Comparison of ENCODE assay signal across 9 cellular contexts in genomic region chr17:19579867-19580565, GRCh38. TPM values are rescaled to one million over a fixed set of nuclear protein-coding genes. Genes with fewer than 3 reads are reported as not detected.
DNase-seq lines count a peak whose midpoint lies in the region; ATAC-seq and TF ChIP-seq lines count a peak whose summit lies in the region.
"Had no signal": no experiment of that assay in that cellular context is flagged by ENCODE, and none has a peak within 500 bp of the region (broad histone marks: within the 10 kb centered on the region; RNA-seq: fewer than 3 reads in every experiment).

No MANE protein-coding gene starts in this region.

- H3K36me3 Mint-ChIP-seq in activated naive CD8-positive, alpha-beta T cell treated with anti-CD3 and anti-CD28 coated beads, Interleukin-2, amount 10 ng/mL, durations not matched to agents 7 days and 5 days = no peaks in the 10 kb centered on the region
- no peaks in the 10 kb centered on the region for H3K36me3 Mint-ChIP-seq in activated CD4-positive, alpha-beta memory T cell treated with anti-CD3 and anti-CD28 coated beads, Interleukin-2, amount 10 ng/mL, durations not matched to agents 7 days and 5 days (ENCODE audit: low read depth)

- H3K27ac ChIP-seq in hepatocyte (no peak overlapping the region), psoas muscle (no peak overlapping the region)

- H3K4me3 ChIP-seq in hepatocyte (no peak overlapping the region), psoas muscle (peak overlapping the region; percentile 64)

- H3K9me3 Mint-ChIP-seq in activated naive CD8-positive, alpha-beta T cell treated with anti-CD3 and anti-CD28 coated beads, Interleukin-2, amount 10 ng/mL, durations not matched to agents 7 days and 5 days = no peaks in the 10 kb centered on the region
- H3K9me3 Mint-ChIP-seq in activated CD4-positive, alpha-beta memory T cell treated with anti-CD3 and anti-CD28 coated beads, Interleukin-2, amount 10 ng/mL, durations not matched to agents 7 days and 5 days = no peaks in the 10 kb centered on the region

- no peak overlapping the region for H3K4me3 Mint-ChIP-seq in activated naive CD8-positive, alpha-beta T cell treated with anti-CD3 and anti-CD28 coated beads, Interleukin-2, amount 10 ng/mL, durations not matched to agents 7 days and 5 days
- H3K4me3 Mint-ChIP-seq in activated CD4-positive, alpha-beta memory T cell treated with anti-CD3 and anti-CD28 coated beads, Interleukin-2, amount 10 ng/mL, durations not matched to agents 7 days and 5 days = no peak overlapping the region

- TF ChIP-seq CTCF in hepatocyte (IDR thresholded peaks at IDR 0.05; ENCODE audit: poor library complexity) = no peak
- TF ChIP-seq CTCF in psoas muscle (IDR thresholded peaks at IDR 0.05) = no peak

- no peak for ATAC-seq in activated naive CD8-positive, alpha-beta T cell treated with anti-CD3 and anti-CD28 coated beads, Interleukin-2, amount 10 ng/mL, durations not matched to agents 7 days and 5 days (ENCODE audit: low read depth)
- peak; percentile 63 to 73 (median 70) for ATAC-seq in psoas muscle
- no peak for ATAC-seq in HG03045 (IDR thresholded peaks at IDR 0.05; ENCODE audit: unreplicated experiment)
- no peak for ATAC-seq in HG03139 (IDR thresholded peaks at IDR 0.05; ENCODE audit: unreplicated experiment)

- H3K4me2 ChIP-seq in hepatocyte = peak overlapping the region; percentile 73

- no peaks in the 10 kb centered on the region for H3K9me3 ChIP-seq in hepatocyte (ENCODE audit: low read depth)
- H3K9me3 ChIP-seq in psoas muscle = no peaks in the 10 kb centered on the region

- H3K4me1 Mint-ChIP-seq in activated naive CD8-positive, alpha-beta T cell treated with anti-CD3 and anti-CD28 coated beads, Interleukin-2, amount 10 ng/mL, durations not matched to agents 7 days and 5 days = no peaks in the 10 kb centered on the region
- H3K4me1 Mint-ChIP-seq in activated CD4-positive, alpha-beta memory T cell treated with anti-CD3 and anti-CD28 coated beads, Interleukin-2, amount 10 ng/mL, durations not matched to agents 7 days and 5 days = no peaks in the 10 kb centered on the region

- H4K20me1 ChIP-seq in hepatocyte (ENCODE audit: insufficient read depth, poor library complexity, severe bottlenecking) = no peaks in the 10 kb centered on the region

- H3K27me3 ChIP-seq in hepatocyte = no peaks in the 10 kb centered on the region
- peaks cover 0 to 8% (median 1%) of the 10 kb centered on the region in 3 donors for H3K27me3 ChIP-seq in psoas muscle (ENCODE audit: insufficient read depth in 3 of 3, low read length in 2 of 3)

- H3K9me2 ChIP-seq in hepatocyte (replicated peaks; ENCODE audit: insufficient read depth) = no peaks in the 10 kb centered on the region

- H3K4me1 ChIP-seq in hepatocyte (ENCODE audit: insufficient read depth) (no peaks in the 10 kb centered on the region), psoas muscle (no peaks in the 10 kb centered on the region)

- H3K36me3 ChIP-seq in hepatocyte (replicated peaks; ENCODE audit: insufficient read depth, low read depth) (no peaks in the 10 kb centered on the region), psoas muscle (ENCODE audit: insufficient read depth in 1 of 2, low read depth in 1 of 2) (peaks cover 0 to 23% of the 10 kb centered on the region in 2 donors)

- no peak overlapping the region for H3K27ac Mint-ChIP-seq in activated naive CD8-positive, alpha-beta T cell treated with anti-CD3 and anti-CD28 coated beads, Interleukin-2, amount 10 ng/mL, durations not matched to agents 7 days and 5 days
- H3K27ac Mint-ChIP-seq in activated CD4-positive, alpha-beta memory T cell treated with anti-CD3 and anti-CD28 coated beads, Interleukin-2, amount 10 ng/mL, durations not matched to agents 7 days and 5 days = no peak overlapping the region

- H3K79me2 ChIP-seq in hepatocyte = no peaks in the 10 kb centered on the region

- CTCF ChIA-PET in activated CD4-positive, alpha-beta memory T cell treated with anti-CD3 and anti-CD28 coated beads, Interleukin-2, amount 10 ng/mL, durations not matched to agents 7 days and 5 days (lab: Charles Lee) = interaction anchor here (0.7 kb wide), 1 partner anchor 429 kb away, joined by 4 read pairs; no protein-coding TSS in a partner anchor

- DNase-seq in Daoy (ENCODE audit: low read depth) (peak; percentile 31), hepatocyte (ENCODE audit: low spot score) (no peak), psoas muscle (peak; percentile 49 to 54), DMS153 treated with DMSO at 0.1 percent for 48 hours (lab: John Stamatoyannopoulos, UW; ENCODE audit: unreplicated experiment) (no peak)
- DNase-seq in activated naive CD8-positive, alpha-beta T cell treated with anti-CD3 and anti-CD28 coated beads, Interleukin-2, amount 10 ng/mL, durations not matched to agents 7 days and 5 days = peak; percentile 30
- DNase-seq in activated CD4-positive, alpha-beta memory T cell treated with anti-CD3 and anti-CD28 coated beads, Interleukin-2, amount 10 ng/mL, durations not matched to agents 7 days and 5 days = no peak
- DNase-seq: T-helper 9 cell had no signal

- no peak overlapping the region for H2AFZ ChIP-seq in hepatocyte

- 62% methylated on average over 44 of the region's 76 CpGs for WGBS in hepatocyte (ENCODE audit: low lambda C conversion rate, missing lambda C conversion rate)
- 7 to 10% (median 7%) methylated on average over 46 to 76 of the region's 76 CpGs for WGBS in psoas muscle, 3 donors

- H3K27me3 Mint-ChIP-seq in activated naive CD8-positive, alpha-beta T cell treated with anti-CD3 and anti-CD28 coated beads, Interleukin-2, amount 10 ng/mL, durations not matched to agents 7 days and 5 days = peaks cover 35% of the 10 kb centered on the region
- H3K27me3 Mint-ChIP-seq in activated CD4-positive, alpha-beta memory T cell treated with anti-CD3 and anti-CD28 coated beads, Interleukin-2, amount 10 ng/mL, durations not matched to agents 7 days and 5 days = peaks cover 29% of the 10 kb centered on the region

- intact Hi-C loops in psoas muscle (cut with DNase I) = loop anchor here in 1 of 2 donors (5.0 kb wide), 1 partner anchor 62 kb away; no protein-coding TSS in a partner anchor

- POLR2A ChIA-PET in activated naive CD8-positive, alpha-beta T cell treated with anti-CD3 and anti-CD28 coated beads, Interleukin-2, amount 10 ng/mL, durations not matched to agents 7 days and 5 days (lab: Charles Lee) = interaction anchor here (0.5 kb wide), 1 partner anchor 240 kb away, joined by 3 read pairs; no protein-coding TSS in a partner anchor
- POLR2A ChIA-PET in activated CD4-positive, alpha-beta memory T cell treated with anti-CD3 and anti-CD28 coated beads, Interleukin-2, amount 10 ng/mL, durations not matched to agents 7 days and 5 days (lab: Charles Lee) = no interaction called here

RNA-seq across cellular contexts. Expression of gene SLC47A1, which starts 46.4 kb away (rescaled TPM):
- not detected in 2 replicates for total RNA-seq in Daoy (2014; rRNA removed; shearing (Covaris generic))
- not detected for total RNA-seq in activated naive CD8-positive, alpha-beta T cell treated with anti-CD3 and anti-CD28 coated beads, Interleukin-2, amount 10 ng/mL, durations not matched to agents 7 days and 5 days
- total RNA-seq in hepatocyte (38.0 and 38.4 TPM in 2 replicates), psoas muscle (10 to 100 TPM; 27.7 to 57.3 (median 42.8) TPM)
- polyA plus RNA-seq in hepatocyte (17.4 and 26.4 TPM in 2 replicates), psoas muscle (10 to 100 TPM; 13.0 to 29.1 (median 20.7) TPM)
- under 1 TPM; 0.28 to 0.45 TPM for total RNA-seq in activated CD4-positive, alpha-beta memory T cell treated with anti-CD3 and anti-CD28 coated beads, Interleukin-2, amount 10 ng/mL, durations not matched to agents 7 days and 5 days

Comparison
In these comparisons a context has a peak if more than half of its experiments do, and no peak if none do; other contexts are left out.
1. DNase-seq: peak in Daoy (single experiment), activated naive CD8-positive, alpha-beta T cell treated with anti-CD3 and anti-CD28 coated beads, Interleukin-2, amount 10 ng/mL, durations not matched to agents 7 days and 5 days (single experiment) and psoas muscle (2 of 2); none in hepatocyte (single experiment), DMS153 treated with DMSO at 0.1 percent for 48 hours (single experiment) and activated CD4-positive, alpha-beta memory T cell treated with anti-CD3 and anti-CD28 coated beads, Interleukin-2, amount 10 ng/mL, durations not matched to agents 7 days and 5 days (single experiment).
2. ATAC-seq: peak in psoas muscle (4 of 4); none in activated naive CD8-positive, alpha-beta T cell treated with anti-CD3 and anti-CD28 coated beads, Interleukin-2, amount 10 ng/mL, durations not matched to agents 7 days and 5 days (single experiment), HG03045 (single experiment) and HG03139 (single experiment).
3. RNA of gene SLC47A1, which starts 46.4 kb away (total RNA-seq): 27.7 to 57.3 TPM in psoas muscle and 38.0 to 38.4 TPM in hepatocyte; 0.28 to 0.45 TPM in activated CD4-positive, alpha-beta memory T cell treated with anti-CD3 and anti-CD28 coated beads, Interleukin-2, amount 10 ng/mL, durations not matched to agents 7 days and 5 days, not detected in activated naive CD8-positive, alpha-beta T cell treated with anti-CD3 and anti-CD28 coated beads, Interleukin-2, amount 10 ng/mL, durations not matched to agents 7 days and 5 days and not detected in Daoy; every median in the first group is over 10 times any median in the second.